ENCODE assay signal across 8 cellular contexts in genomic region chr1:156146006-156146748, GRCh38. TPM values are rescaled to one million over a fixed set of nuclear protein-coding genes. Genes with fewer than 3 reads are reported as not detected.
A peak's percentile ranks its signal among the peaks of the same experiment; 100 is the strongest.
DNase-seq lines count a peak whose midpoint lies in the region; ATAC-seq and TF ChIP-seq lines count a peak whose summit lies in the region.

No MANE protein-coding gene starts in this region.

- peak overlapping the region; percentile 43 for H3K9ac ChIP-seq in HUES6 (ENCODE audit: low read length)

- H3K27me3 Mint-ChIP-seq in activated T-cell treated with anti-CD3 and anti-CD28 coated beads, Interleukin-2, amount 50 U/mL, for 4 hours (ENCODE audit: low read depth), result no peaks in the 10 kb centered on the region
- H3K27me3 Mint-ChIP-seq in neural crest cell (ENCODE audit: low read depth), result peaks cover 38% of the 10 kb centered on the region

- peak; percentile 82 to 85 for ATAC-seq in activated T-cell treated with anti-CD3 and anti-CD28 coated beads, Interleukin-2, amount 50 U/mL, for 4 hours
- ATAC-seq in HG02588 (IDR thresholded peaks at IDR 0.05; ENCODE audit: unreplicated experiment), result no peak
- ATAC-seq in GM19324 (IDR thresholded peaks at IDR 0.05; ENCODE audit: low FRiP score, unreplicated experiment), result no peak

- H3K27ac ChIP-seq in HUES6 (ENCODE audit: low read depth, low read length), result peak overlapping the region; percentile 56

- peaks cover 54% of the 10 kb centered on the region for H3K4me1 ChIP-seq in HUES6 (ENCODE audit: control insufficient read depth, insufficient read depth, low read length)

- DNase-seq in DMS79 treated with DMSO at 0.1 percent for 48 hours (lab: John Stamatoyannopoulos, UW), result peak; percentile 93
- DNase-seq in NCI-H774 (lab: John Stamatoyannopoulos, UW), result peak; percentile 65
- DNase-seq in activated T-cell treated with anti-CD3 and anti-CD28 coated beads, Interleukin-2, amount 50 U/mL, for 4 hours, result no peak
- peak; percentile 95 for DNase-seq in fibroblast of pulmonary artery (ENCODE audit: low read depth)
- DNase-seq in neural crest cell (ENCODE audit: low read depth, low spot score), result no peak

- no peak overlapping the region for H3K27ac Mint-ChIP-seq in neural crest cell (ENCODE audit: unreplicated experiment)

- no peaks in the 10 kb centered on the region for H3K9me3 Mint-ChIP-seq in activated T-cell treated with anti-CD3 and anti-CD28 coated beads, Interleukin-2, amount 50 U/mL, for 4 hours
- H3K9me3 Mint-ChIP-seq in neural crest cell, result no peaks in the 10 kb centered on the region

- TF ChIP-seq CTCF in fibroblast of pulmonary artery (IDR thresholded peaks at IDR 0.05; ENCODE audit: low read length, missing control alignments) (peak; percentile 72), neural crest cell (conservative IDR thresholded peaks at IDR 0.05) (peak; percentile 75)

- no peaks in the 10 kb centered on the region for H3K36me3 ChIP-seq in HUES6 (ENCODE audit: control insufficient read depth, insufficient read depth, low read length)

- H3K9me3 ChIP-seq in HUES6 (ENCODE audit: control insufficient read depth, insufficient read depth, low read depth, low read length), result no peaks in the 10 kb centered on the region

- H3K4me3 ChIP-seq in HUES6 (ENCODE audit: low read depth, low read length), result peak overlapping the region; percentile 36
- H3K4me3 ChIP-seq in fibroblast of pulmonary artery (replicated peaks; ENCODE audit: low read depth, low read length), result peak overlapping the region; percentile 28

- no peaks in the 10 kb centered on the region for H3K27me3 ChIP-seq in HUES6 (ENCODE audit: control insufficient read depth, insufficient read depth, low read length)

- peak overlapping the region; percentile 66 for H3K4me3 Mint-ChIP-seq in activated T-cell treated with anti-CD3 and anti-CD28 coated beads, Interleukin-2, amount 50 U/mL, for 4 hours
- H3K4me3 Mint-ChIP-seq in neural crest cell, result peak overlapping the region; percentile 47

- no peaks in the 10 kb centered on the region for H3K36me3 Mint-ChIP-seq in activated T-cell treated with anti-CD3 and anti-CD28 coated beads, Interleukin-2, amount 50 U/mL, for 4 hours (ENCODE audit: insufficient read depth)
- H3K36me3 Mint-ChIP-seq in neural crest cell (ENCODE audit: low read depth), result no peaks in the 10 kb centered on the region

- peaks cover 34% of the 10 kb centered on the region for H3K4me1 Mint-ChIP-seq in activated T-cell treated with anti-CD3 and anti-CD28 coated beads, Interleukin-2, amount 50 U/mL, for 4 hours (ENCODE audit: low read depth)
- H3K4me1 Mint-ChIP-seq in neural crest cell, result peaks cover 22% of the 10 kb centered on the region

RNA-seq across cellular contexts. Expression of gene SEMA4A, which starts 7.2 kb away (rescaled TPM):
- 10 to 100 TPM; 31.7 to 51.5 (median 37.1) TPM for total RNA-seq in activated T-cell treated with anti-CD3 and anti-CD28 coated beads, Interleukin-2, amount 50 U/mL, for 4 hours
- 1.3 and 2.1 TPM in 2 replicates for total RNA-seq in neural crest cell

RNA-seq across cellular contexts. Expression of gene LMNA, which starts 31.7 kb away (rescaled TPM):
- total RNA-seq in activated T-cell treated with anti-CD3 and anti-CD28 coated beads, Interleukin-2, amount 50 U/mL, for 4 hours, result 100 to 1,000 TPM; 113 to 162 (median 124) TPM
- total RNA-seq in neural crest cell, result 51.0 and 51.7 TPM in 2 replicates

RNA-seq across cellular contexts. Expression of gene SLC25A44, which starts 47.7 kb away (rescaled TPM):
- total RNA-seq in activated T-cell treated with anti-CD3 and anti-CD28 coated beads, Interleukin-2, amount 50 U/mL, for 4 hours, result 10 to 100 TPM; 61.3 to 79.7 (median 73.0) TPM
- total RNA-seq in neural crest cell, result 19.1 and 22.7 TPM in 2 replicates

Comparison
In these comparisons a context has a peak if more than half of its experiments do, and no peak if none do; other contexts are left out.
1. DNase-seq: peak in DMS79 treated with DMSO at 0.1 percent for 48 hours (single experiment), NCI-H774 (single experiment) and fibroblast of pulmonary artery (single experiment); none in activated T-cell treated with anti-CD3 and anti-CD28 coated beads, Interleukin-2, amount 50 U/mL, for 4 hours (single experiment) and neural crest cell (single experiment).
2. ATAC-seq: peak in activated T-cell treated with anti-CD3 and anti-CD28 coated beads, Interleukin-2, amount 50 U/mL, for 4 hours (2 of 2); none in HG02588 (single experiment) and GM19324 (single experiment).
3. RNA of gene SEMA4A, which starts 7.2 kb away (total RNA-seq): 31.7 to 51.5 TPM in activated T-cell treated with anti-CD3 and anti-CD28 coated beads, Interleukin-2, amount 50 U/mL, for 4 hours; 1.3 to 2.1 TPM in neural crest cell; every median in the first group is over 10 times any median in the second.